In genomic region chr12:50569876-50570275, GRCh38 we compare ENCODE assay signal across 18 cellular contexts.
DNase-seq lines count a peak whose midpoint lies in the region; ATAC-seq and TF ChIP-seq lines count a peak whose summit lies in the region.
"Had no signal": no experiment of that assay in that cellular context is flagged by ENCODE, and none has a peak within 500 bp of the region (broad histone marks: within the 10 kb centered on the region; RNA-seq: fewer than 3 reads in every experiment).

No MANE protein-coding gene starts in this region.

- WGBS in heart left ventricle, 4 donors: 49 to 74% (median 53%) methylated on average over 3 of the region's 3 CpGs

- intact Hi-C loops in heart left ventricle (cut with DNase I) (loop anchor here in 2 of 10 donors (5.0 to 10.0 kb wide), 2 partner anchors 55 to 63 kb away; no protein-coding TSS in a partner anchor), uterus (cut with DNase I; ENCODE audit: low total_unique reads) (no loop called here)

- ATAC-seq in heart left ventricle (no peak), HG02840 (IDR thresholded peaks at IDR 0.05; ENCODE audit: low FRiP score, unreplicated experiment) (no peak)
- ATAC-seq: body of pancreas had no signal

- H3K9me3 ChIP-seq in cardiac muscle cell (ENCODE audit: low read depth) (no peaks in the 10 kb centered on the region), heart left ventricle (no peaks in the 10 kb centered on the region), uterus (no peaks in the 10 kb centered on the region), MM.1S (replicated peaks; ENCODE audit: insufficient read depth, low read length) (no peaks in the 10 kb centered on the region)
- H3K9me3 ChIP-seq: body of pancreas, upper lobe of right lung had no signal

- TF ChIP-seq POLR2A in heart left ventricle (IDR thresholded peaks at IDR 0.05) (no peak), uterus (IDR thresholded peaks at IDR 0.05) (no peak)

- no peaks in the 10 kb centered on the region for H3F3A ChIP-seq in MM.1S (ENCODE audit: insufficient read depth, low read length)

- no peak overlapping the region for H3K4me2 ChIP-seq in MM.1S (ENCODE audit: low read depth, low read length)

- H3K36me3 ChIP-seq in cardiac muscle cell (no peaks in the 10 kb centered on the region), heart left ventricle (no peaks in the 10 kb centered on the region), uterus (no peaks in the 10 kb centered on the region), MM.1S (replicated peaks; ENCODE audit: insufficient read depth, low read length) (no peaks in the 10 kb centered on the region)
- H3K36me3 ChIP-seq: upper lobe of right lung, WERI-Rb-1 had no signal

- peaks cover 29% of the 10 kb centered on the region for H3K79me2 ChIP-seq in MM.1S (ENCODE audit: low read length)

- H3K9ac ChIP-seq in MM.1S (ENCODE audit: low read length): no peak overlapping the region

- H4K20me1 ChIP-seq in MM.1S (ENCODE audit: insufficient read depth, low read length): no peaks in the 10 kb centered on the region

- H3K4me3 ChIP-seq in cardiac muscle cell (no peak overlapping the region), heart left ventricle (no peak overlapping the region), uterus (no peak overlapping the region), MM.1S (ENCODE audit: low read length) (no peak overlapping the region)
- H3K4me3 ChIP-seq: body of pancreas, upper lobe of right lung had no signal

- H3K27me3 ChIP-seq in cardiac muscle cell (no peaks in the 10 kb centered on the region), heart left ventricle (no peaks in the 10 kb centered on the region), uterus (no peaks in the 10 kb centered on the region), MM.1S (replicated peaks; ENCODE audit: insufficient read depth, low read length) (no peaks in the 10 kb centered on the region)
- H3K27me3 ChIP-seq: body of pancreas, upper lobe of right lung had no signal

- H3K27ac ChIP-seq in cardiac muscle cell (peak overlapping the region; percentile 46), heart left ventricle (peak overlapping the region in 4 of 12 donors; percentile 3 to 56 (median 24)), epithelial cell of prostate (peak overlapping the region; percentile 52), uterus (peak overlapping the region; percentile 54 to 79), MM.1S (ENCODE audit: low read length) (no peak overlapping the region)
- H3K27ac ChIP-seq: upper lobe of right lung, WERI-Rb-1 had no signal

- DNase-seq in cardiac muscle cell (ENCODE audit: low read depth in 1 of 2, low spot score in 1 of 2) (no peak), heart left ventricle (no peak), epithelial cell of prostate (ENCODE audit: low read depth, low spot score) (no peak), midbrain (lab: John Stamatoyannopoulos, UW) (peak; percentile 58), uterus (no peak), MM.1S (no peak), activated gamma-delta T cell (lab: John Stamatoyannopoulos, UW) (no peak)
- DNase-seq: 8988T; activated gamma-delta T cell treated with Interleukin-2 at 50 U/mL for 16 hours; body of pancreas; CD8-positive, alpha-beta memory T cell; effector CD4-positive, alpha-beta T cell; glutamatergic neuron; NCI-H1417; NCI-H446 treated with DMSO at 0.1 percent for 48 hours; upper lobe of right lung; WERI-Rb-1 had no signal

- no peaks in the 10 kb centered on the region for H3K9me2 ChIP-seq in MM.1S (replicated peaks; ENCODE audit: insufficient read depth, low read length)

- no peak for TF ChIP-seq CTCF in cardiac muscle cell (IDR thresholded peaks at IDR 0.05; ENCODE audit: low read depth, low read length)
- no peak for TF ChIP-seq CTCF in heart left ventricle (IDR thresholded peaks at IDR 0.05)
- no peak for TF ChIP-seq CTCF in uterus (IDR thresholded peaks at IDR 0.05)
- TF ChIP-seq CTCF in MM.1S (IDR thresholded peaks at IDR 0.05; ENCODE audit: low read length): no peak

- peaks cover 42% of the 10 kb centered on the region for H3K4me1 ChIP-seq in cardiac muscle cell (ENCODE audit: low read depth)
- H3K4me1 ChIP-seq in heart left ventricle: peaks cover 9 to 78% (median 49%) of the 10 kb centered on the region in 12 donors
- H3K4me1 ChIP-seq in uterus: peaks cover 11 to 25% of the 10 kb centered on the region in 2 donors
- H3K4me1 ChIP-seq in MM.1S (ENCODE audit: low read length): peaks cover 20% of the 10 kb centered on the region

- H2AFZ ChIP-seq in MM.1S (ENCODE audit: low read length): no peak overlapping the region
